In genomic region chr7:35286422-35286821, GRCh38 we compare ENCODE assay signal across 1 cellular context.
TF ChIP-seq lines count a peak whose summit lies in the region.

No MANE protein-coding gene starts in this region.

TF ChIP-seq in GM23338, 12 proteins besides CTCF, POLR2A, EP300 and RAD21:
- TF ChIP-seq ZNF462 (CRISPR knock-in tag; IDR thresholded peaks at IDR 0.05) (no peak), EZH2phosphoT487 (IDR thresholded peaks at IDR 0.05; ENCODE audit: unreplicated experiment) (no peak), NANOG (IDR thresholded peaks at IDR 0.05; ENCODE audit: borderline replicate concordance) (no peak), REST (IDR thresholded peaks at IDR 0.05; ENCODE audit: unreplicated experiment) (no peak), CREB1 (CRISPR knock-in tag; IDR thresholded peaks at IDR 0.05; ENCODE audit: low read depth) (no peak), ZNF114 (CRISPR knock-in tag; IDR thresholded peaks at IDR 0.05) (no peak), STAT1 (IDR thresholded peaks at IDR 0.05; ENCODE audit: unreplicated experiment) (no peak), JUNB (IDR thresholded peaks at IDR 0.05; ENCODE audit: unreplicated experiment) (no peak), POLR2AphosphoS5 (IDR thresholded peaks at IDR 0.05; ENCODE audit: low read depth) (no peak), ETS1 (IDR thresholded peaks at IDR 0.05) (no peak), ZNF331 (CRISPR knock-in tag; IDR thresholded peaks at IDR 0.05; ENCODE audit: low read depth) (no peak), EZH2 (IDR thresholded peaks at IDR 0.05; ENCODE audit: low read depth, unreplicated experiment) (no peak)
